In genomic region chr12:27237790-27238771, GRCh38 we compare ENCODE assay signal across 8 cellular contexts. TPM values are rescaled to one million over a fixed set of nuclear protein-coding genes. Genes with fewer than 3 reads are reported as not detected.
A peak's percentile ranks its signal among the peaks of the same experiment; 100 is the strongest.
DNase-seq lines count a peak whose midpoint lies in the region; ATAC-seq and TF ChIP-seq lines count a peak whose summit lies in the region.

No MANE protein-coding gene starts in this region.

- H3K9ac ChIP-seq in BLaER1 treated with 17β-estradiol and CSF1 and Interleukin-3, amounts not matched to agents 10 nM and 100 nM: peak overlapping the region in 6 of 11 experiments; percentile 3 to 55 (median 50); a peak in 10 of 22 replicates
- H3K9ac ChIP-seq in adipocyte (ENCODE audit: low read length): no peak overlapping the region

- peaks cover 0 to 43% (median 21%) of the 10 kb centered on the region in 10 experiments; a peak in 15 of 20 replicates for H3K4me1 ChIP-seq in BLaER1 treated with 17β-estradiol and CSF1 and Interleukin-3, amounts not matched to agents 10 nM and 100 nM
- H3K4me1 ChIP-seq in adipocyte (ENCODE audit: control insufficient read depth, insufficient read depth, low read length) (peaks cover 4% of the 10 kb centered on the region), spleen (peaks cover 4 to 38% (median 14%) of the 10 kb centered on the region in 6 donors), psoas muscle (no peaks in the 10 kb centered on the region)

- 35 to 51% (median 42%) methylated on average over 6 of the region's 6 CpGs for WGBS in spleen, 5 donors
- WGBS in psoas muscle, 3 donors: 72 to 73% (median 72%) methylated on average over 6 of the region's 6 CpGs

- peak overlapping the region in 8 of 11 experiments; percentile 2 to 76 (median 61); a peak in 13 of 22 replicates for H3K27ac ChIP-seq in BLaER1 treated with 17β-estradiol and CSF1 and Interleukin-3, amounts not matched to agents 10 nM and 100 nM
- H3K27ac ChIP-seq in spleen: peak overlapping the region; percentile 51 to 86 (median 82)
- H3K27ac ChIP-seq in psoas muscle: no peak overlapping the region

- intact Hi-C loops in spleen (cut with DNase I; ENCODE audit: low total_unique reads): no loop called here
- intact Hi-C loops in psoas muscle (cut with DNase I): no loop called here

- H3K4me3 ChIP-seq in BLaER1 treated with 17β-estradiol and CSF1 and Interleukin-3, amounts not matched to agents 10 nM and 100 nM: peak overlapping the region in 2 of 10 experiments; percentile 6 to 21; a peak in 2 of 20 replicates
- H3K4me3 ChIP-seq in adipocyte (ENCODE audit: low read length) (no peak overlapping the region), spleen (peak overlapping the region in 1 of 8 donors; percentile 35), psoas muscle (no peak overlapping the region)

- TF ChIP-seq POLR2A in spleen (IDR thresholded peaks at IDR 0.05): no peak

- TF ChIP-seq CTCF in spleen (IDR thresholded peaks at IDR 0.05 in 8 of 11, conservative IDR thresholded peaks at IDR 0.05 in 3 of 11) (no peak), psoas muscle (IDR thresholded peaks at IDR 0.05) (no peak)

- H3K4me2 ChIP-seq in BLaER1 treated with 17β-estradiol and CSF1 and Interleukin-3, amounts not matched to agents 10 nM and 100 nM: peak overlapping the region in 9 of 11 experiments; percentile 4 to 88 (median 67); a peak in 15 of 22 replicates

- H3K9me3 ChIP-seq in BLaER1 treated with 17β-estradiol and CSF1 and Interleukin-3, amounts not matched to agents 10 nM and 100 nM (replicated peaks in 1 of 11): peaks cover 0 to 7% (median under 1%) of the 10 kb centered on the region in 11 experiments; a peak in 5 of 22 replicates
- H3K9me3 ChIP-seq in adipocyte (ENCODE audit: control insufficient read depth, low read length): no peaks in the 10 kb centered on the region
- no peaks in the 10 kb centered on the region for H3K9me3 ChIP-seq in spleen
- no peaks in the 10 kb centered on the region for H3K9me3 ChIP-seq in psoas muscle

- DNase-seq in adipocyte (ENCODE audit: low read depth) (peak; percentile 24), spleen (no peak), activated gamma-delta T cell (lab: John Stamatoyannopoulos, UW) (no peak), NCI-H526 treated with DMSO at 0.1 percent for 48 hours (lab: John Stamatoyannopoulos, UW) (no peak), psoas muscle (no peak)

- H4K20me1 ChIP-seq in BLaER1 treated with 17β-estradiol and CSF1 and Interleukin-3, amounts not matched to agents 10 nM and 100 nM: no peaks in the 10 kb centered on the region

- no peaks in the 10 kb centered on the region for H3K27me3 ChIP-seq in BLaER1 treated with 17β-estradiol and CSF1 and Interleukin-3, amounts not matched to agents 10 nM and 100 nM
- H3K27me3 ChIP-seq in adipocyte (replicated peaks; ENCODE audit: control insufficient read depth, insufficient read depth, low read length) (no peaks in the 10 kb centered on the region), spleen (replicated peaks in 1 of 7) (no peaks in the 10 kb centered on the region), psoas muscle (ENCODE audit: insufficient read depth in 3 of 3, low read length in 2 of 3) (no peaks in the 10 kb centered on the region)

- ATAC-seq in GM19455 (IDR thresholded peaks at IDR 0.05; ENCODE audit: unreplicated experiment) (peak; percentile 66), HG03460 (IDR thresholded peaks at IDR 0.05; ENCODE audit: unreplicated experiment) (peak; percentile 77), psoas muscle (no peak)

- no peaks in the 10 kb centered on the region for H3K36me3 ChIP-seq in BLaER1 treated with 17β-estradiol and CSF1 and Interleukin-3, amounts not matched to agents 10 nM and 100 nM
- H3K36me3 ChIP-seq in adipocyte (ENCODE audit: control insufficient read depth, insufficient read depth, low read length, severe bottlenecking): no peaks in the 10 kb centered on the region
- no peaks in the 10 kb centered on the region for H3K36me3 ChIP-seq in spleen
- no peaks in the 10 kb centered on the region for H3K36me3 ChIP-seq in psoas muscle (ENCODE audit: insufficient read depth in 1 of 2, low read depth in 1 of 2)

RNA-seq across cellular contexts. Expression of gene STK38L, which starts 6.0 kb away (rescaled TPM):
- total RNA-seq in spleen (10 to 100 TPM; 22.0 to 39.8 (median 26.9) TPM), psoas muscle (10 to 100 TPM; 16.3 to 21.2 (median 18.6) TPM)
- polyA plus RNA-seq in spleen (1 to 10 TPM; 6.4 to 7.9 (median 6.8) TPM), psoas muscle (10 to 100 TPM in 1 of 3 donors, 1 to 10 TPM in 2; 3.7 to 13.3 (median 4.3) TPM)

Comparison
In these comparisons a context has a peak if more than half of its experiments do, and no peak if none do; other contexts are left out.
1. ATAC-seq: peak in GM19455 (single experiment) and HG03460 (single experiment); none in psoas muscle (0 of 4).